In genomic region chr6:26383624-26384417, GRCh38 we compare ENCODE assay signal across 8 cellular contexts. TPM values are rescaled to one million over a fixed set of nuclear protein-coding genes. Genes with fewer than 3 reads are reported as not detected.
DNase-seq lines count a peak whose midpoint lies in the region; TF ChIP-seq lines count a peak whose summit lies in the region.

No MANE protein-coding gene starts in this region.

- H3K27ac Mint-ChIP-seq in activated T-cell treated with anti-CD3 and anti-CD28 coated beads, Interleukin-2, amount 50 U/mL, for 24 hours = peak overlapping the region; percentile 98

- no peaks in the 10 kb centered on the region for H3K27me3 ChIP-seq in ovary

- peaks cover 26% of the 10 kb centered on the region for H3K4me1 Mint-ChIP-seq in activated T-cell treated with anti-CD3 and anti-CD28 coated beads, Interleukin-2, amount 50 U/mL, for 24 hours (ENCODE audit: low read depth)

- H3K9me3 Mint-ChIP-seq in activated T-cell treated with anti-CD3 and anti-CD28 coated beads, Interleukin-2, amount 50 U/mL, for 24 hours = no peaks in the 10 kb centered on the region

- H3K36me3 Mint-ChIP-seq in activated T-cell treated with anti-CD3 and anti-CD28 coated beads, Interleukin-2, amount 50 U/mL, for 24 hours (ENCODE audit: low read depth) = peaks cover 18% of the 10 kb centered on the region

- no peaks in the 10 kb centered on the region for H3K9me3 ChIP-seq in ovary

- peak overlapping the region; percentile 86 for H3K4me3 ChIP-seq in fibroblast of villous mesenchyme (ENCODE audit: low read depth, low read length)
- H3K4me3 ChIP-seq in ovary = peak overlapping the region; percentile 70

- TF ChIP-seq POLR2A in ovary (IDR thresholded peaks at IDR 0.05) = peak; percentile 11

- H3K4me3 Mint-ChIP-seq in activated T-cell treated with anti-CD3 and anti-CD28 coated beads, Interleukin-2, amount 50 U/mL, for 24 hours = peak overlapping the region; percentile 96

- peak overlapping the region; percentile 64 to 73 for H3K27ac ChIP-seq in ovary

- intact Hi-C loops in ovary (cut with DNase I) = no loop called here

- TF ChIP-seq EP300 in ovary (IDR thresholded peaks at IDR 0.05) = no peak

- peaks cover 2% of the 10 kb centered on the region for H3K4me1 ChIP-seq in ovary (ENCODE audit: insufficient read depth)

- WGBS in ovary, 3 donors = 7 to 8% (median 7%) methylated on average over 7 of the region's 7 CpGs

- H3K27me3 Mint-ChIP-seq in activated T-cell treated with anti-CD3 and anti-CD28 coated beads, Interleukin-2, amount 50 U/mL, for 24 hours = no peaks in the 10 kb centered on the region

- DNase-seq in NCI-H2107 treated with DMSO at 0.1 percent for 48 hours (lab: John Stamatoyannopoulos, UW; ENCODE audit: unreplicated experiment) (peak; percentile 22), NCI-H2107 (lab: John Stamatoyannopoulos, UW) (no peak), Kasumi-1 (lab: John Stamatoyannopoulos, UW) (peak; percentile 40 to 60), fibroblast of villous mesenchyme (ENCODE audit: low read depth) (peak; percentile 68), ovary (peak in 4 of 5 donors; percentile 22 to 43 (median 34)), 8988T (no peak), hepatic stellate cell (ENCODE audit: low spot score) (no peak)
- peak; percentile 49 for DNase-seq in activated T-cell treated with anti-CD3 and anti-CD28 coated beads, Interleukin-2, amount 50 U/mL, for 24 hours

- no peaks in the 10 kb centered on the region for H3K36me3 ChIP-seq in ovary

- TF ChIP-seq CTCF in fibroblast of villous mesenchyme (IDR thresholded peaks at IDR 0.05; ENCODE audit: insufficient read depth, low read depth, low read length) (no peak), ovary (IDR thresholded peaks at IDR 0.05) (no peak)

RNA-seq across cellular contexts. Expression of gene BTN2A2, which starts 0.9 kb away (rescaled TPM):
- total RNA-seq in fibroblast of villous mesenchyme (13.2 and 14.7 TPM in 2 replicates), ovary (10 to 100 TPM; 10.7 to 23.0 (median 13.7) TPM)
- 10 to 100 TPM in 1 of 2 donors, 1 to 10 TPM in 1; 7.3 to 15.1 TPM for polyA plus RNA-seq in ovary

RNA-seq across cellular contexts. Expression of gene BTN3A1, which starts 18.3 kb away (rescaled TPM):
- total RNA-seq in fibroblast of villous mesenchyme (22.5 and 39.3 TPM in 2 replicates), ovary (10 to 100 TPM; 11.0 to 33.4 (median 18.4) TPM)
- polyA plus RNA-seq in ovary = 10 to 100 TPM; 14.5 to 64.5 TPM

RNA-seq across cellular contexts. Expression of gene BTN3A2, which starts 18.8 kb away (rescaled TPM):
- 15.1 and 35.4 TPM in 2 replicates for total RNA-seq in fibroblast of villous mesenchyme
- total RNA-seq in ovary = 10 to 100 TPM in 6 of 7 donors, 1 to 10 TPM in 1; 9.9 to 36.5 (median 16.5) TPM
- polyA plus RNA-seq in ovary = 10 to 100 TPM; 22.9 to 45.7 TPM

RNA-seq across cellular contexts. Expression of gene BTN3A3, which starts 56.5 kb away (rescaled TPM):
- total RNA-seq in fibroblast of villous mesenchyme = 14.8 and 30.7 TPM in 2 replicates
- 10 to 100 TPM; 13.6 to 19.5 (median 18.0) TPM for total RNA-seq in ovary
- 10 to 100 TPM; 13.8 to 72.3 TPM for polyA plus RNA-seq in ovary

Comparison
In these comparisons a context has a peak if more than half of its experiments do, and no peak if none do; other contexts are left out.
1. DNase-seq: peak in NCI-H2107 treated with DMSO at 0.1 percent for 48 hours (single experiment), Kasumi-1 (2 of 2), activated T-cell treated with anti-CD3 and anti-CD28 coated beads, Interleukin-2, amount 50 U/mL, for 24 hours (single experiment), fibroblast of villous mesenchyme (single experiment) and ovary (4 of 5); none in NCI-H2107 (single experiment), 8988T (single experiment) and hepatic stellate cell (single experiment).